Comparison of ENCODE assay signal across 12 cellular contexts in the genomic region with DNA sequence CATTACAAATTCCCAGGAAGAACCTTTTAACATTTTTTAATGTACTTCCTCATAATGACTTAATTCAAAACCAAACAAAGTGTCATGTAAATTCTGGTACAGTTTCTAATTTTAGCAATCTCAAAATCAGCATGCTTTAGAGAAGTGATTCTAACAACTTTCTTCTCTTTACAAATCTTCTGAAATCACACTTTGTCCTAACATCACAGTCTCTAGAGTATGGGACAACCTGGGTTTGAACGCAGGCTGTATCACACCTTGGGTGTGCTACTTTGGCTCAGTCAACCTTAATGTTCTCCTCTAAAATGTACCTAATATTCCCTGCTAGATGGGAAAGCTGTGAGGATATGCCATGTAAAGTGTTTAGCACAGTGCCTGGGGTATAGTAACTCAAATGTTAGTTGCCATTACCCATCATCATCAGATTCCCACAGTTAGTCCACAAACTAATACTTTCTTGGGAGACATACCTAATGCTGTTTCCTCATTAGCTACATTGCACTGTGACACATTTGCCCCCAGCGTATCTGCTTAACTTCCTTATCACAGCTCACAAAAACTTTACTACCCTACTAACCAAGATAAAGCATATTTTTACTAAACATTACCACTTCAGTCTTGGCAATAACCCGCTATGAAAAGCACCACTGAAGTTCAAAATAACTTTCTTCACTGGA. TPM values are rescaled to one million over a fixed set of nuclear protein-coding genes. Genes with fewer than 3 reads are reported as not detected.
DNase-seq lines count a peak whose midpoint lies in the region; ATAC-seq, FAIRE-seq and TF ChIP-seq lines count a peak whose summit lies in the region.
"Had no signal": no experiment of that assay in that cellular context is flagged by ENCODE, and none has a peak within 500 bp of the region (broad histone marks: within the 10 kb centered on the region; RNA-seq: fewer than 3 reads in every experiment).

No MANE protein-coding gene starts in this region.

- peak; percentile 15 for FAIRE-seq in K562 (lab: Jason Lieb, UNC)

- H3K4me3 ChIP-seq in BLaER1 (no peak overlapping the region), Karpas-422 (ENCODE audit: low read length) (peak overlapping the region; percentile 40), K562 (no peak overlapping the region)

- H3K9me1 ChIP-seq in K562 (ENCODE audit: control insufficient read depth, insufficient read depth, low read length), result peaks cover 5% of the 10 kb centered on the region

- intact Hi-C loops in K562 (cut with micrococcal nuclease), result no loop called here

- POLR2A ChIA-PET in K562 (lab: Yijun Ruan, JAX), result interaction anchor here (0.6 to 2.2 kb wide), 4 partner anchors 9 to 22 kb away, joined by 3 to 8 read pairs (median 3); no protein-coding TSS in a partner anchor

- no peaks in the 10 kb centered on the region for H3K36me3 Mint-ChIP-seq in natural killer cell treated with Interleukin-12 subunit alpha and Interleukin-12 subunit beta and Interleukin-15 and Interleukin-18, amount 100 ng/mL, for 72 hours
- H3K36me3 Mint-ChIP-seq: naive thymus-derived CD8-positive, alpha-beta T cell had no signal

- no peak overlapping the region for H3K27ac ChIP-seq in BLaER1
- H3K27ac ChIP-seq in Karpas-422 (ENCODE audit: low read length), result peak overlapping the region; percentile 75
- no peak overlapping the region for H3K27ac ChIP-seq in K562 (ENCODE audit: extremely low read depth, low read depth, low read length)

- no peaks in the 10 kb centered on the region for H3K27me3 Mint-ChIP-seq in natural killer cell treated with Interleukin-12 subunit alpha and Interleukin-12 subunit beta and Interleukin-15 and Interleukin-18, amount 100 ng/mL, for 72 hours
- H3K27me3 Mint-ChIP-seq: activated CD8-positive, alpha-beta T cell treated with anti-CD3 and anti-CD28 coated beads for 36 hours; activated naive CD8-positive, alpha-beta T cell; naive thymus-derived CD8-positive, alpha-beta T cell had no signal

- no peak for TF ChIP-seq RAD21 in K562 (CRISPR knock-in tag; conservative IDR thresholded peaks at IDR 0.05 in 1 of 2, IDR thresholded peaks at IDR 0.05 in 1 of 2)

- no peak overlapping the region for H3K9ac ChIP-seq in BLaER1
- H3K9ac ChIP-seq in Karpas-422 (ENCODE audit: low read length), result peak overlapping the region; percentile 39; the same call in 1 of the 2 replicates
- no peak overlapping the region for H3K9ac ChIP-seq in K562 (ENCODE audit: insufficient read depth in 1 of 2, low read depth in 2 of 2, low read length in 2 of 2)

- H3K4me3 Mint-ChIP-seq in natural killer cell treated with Interleukin-12 subunit alpha and Interleukin-12 subunit beta and Interleukin-15 and Interleukin-18, amount 100 ng/mL, for 72 hours, result peak overlapping the region; percentile 9
- H3K4me3 Mint-ChIP-seq: activated CD8-positive, alpha-beta T cell treated with anti-CD3 and anti-CD28 coated beads for 36 hours had no signal

- no TSS peak for BruUV-seq in K562 (replicated peaks; lab: Mats Ljungman, UMichigan)

- WGBS in K562 (ENCODE audit: insufficient coverage, low coverage, missing lambda C conversion rate), result 19% methylated on average over 3 of the region's 3 CpGs

- no peak overlapping the region for H2AFZ ChIP-seq in Karpas-422 (ENCODE audit: low read length)
- no peak overlapping the region for H2AFZ ChIP-seq in K562 (ENCODE audit: low read depth, low read length)

- H3K79me2 ChIP-seq in Karpas-422 (ENCODE audit: low read length) (peaks cover 77% of the 10 kb centered on the region), K562 (ENCODE audit: control insufficient read depth, insufficient read depth, low read length) (peaks cover 56% of the 10 kb centered on the region)

- in situ Hi-C loops in K562 (cut with MboI), result no loop called here

- CTCF ChIA-PET in K562 (lab: Yijun Ruan, JAX; ENCODE audit: low intra/inter-chr PET ratio), result no interaction called here

- no peaks in the 10 kb centered on the region for H3K9me3 ChIP-seq in BLaER1
- no peaks in the 10 kb centered on the region for H3K9me3 ChIP-seq in Karpas-422 (ENCODE audit: low read length)
- H3K9me3 ChIP-seq in K562 (replicated peaks; ENCODE audit: control insufficient read depth, insufficient read depth, low read depth, low read length), result no peaks in the 10 kb centered on the region
- H3K9me3 ChIP-seq: BE2C had no signal

- peaks cover 77% of the 10 kb centered on the region for H4K20me1 ChIP-seq in BLaER1
- H4K20me1 ChIP-seq in Karpas-422 (ENCODE audit: insufficient read depth, low read depth, low read length), result peaks cover 7% of the 10 kb centered on the region; the same call in 1 of the 2 replicates
- H4K20me1 ChIP-seq in K562 (replicated peaks; ENCODE audit: control insufficient read depth, insufficient read depth, low read length), result 0 out of 2 replicates have a peak, but pooled peaks cover 9% of the 10 kb centered on the region

- DNase-seq in Karpas-422 (peak; percentile 78), K562 (ENCODE audit: extremely low read depth in 1 of 4, low spot score in 3 of 4) (no peak), NCI-H187 (lab: John Stamatoyannopoulos, UW) (no peak), SIG-M5 (lab: John Stamatoyannopoulos, UW) (no peak)
- DNase-seq in natural killer cell treated with Interleukin-12 subunit alpha and Interleukin-12 subunit beta and Interleukin-15 and Interleukin-18, amount 100 ng/mL, for 72 hours (ENCODE audit: low spot score), result no peak
- DNase-seq in stimulated activated naive CD4-positive, alpha-beta T cell treated with Interleukin-2 at 50 U/mL for 16 hours (lab: John Stamatoyannopoulos, UW), result no peak
- DNase-seq: activated CD8-positive, alpha-beta T cell treated with anti-CD3 and anti-CD28 coated beads for 36 hours; BE2C; naive thymus-derived CD8-positive, alpha-beta T cell had no signal

- H3K4me1 ChIP-seq in BLaER1 (peaks cover 54% of the 10 kb centered on the region), Karpas-422 (ENCODE audit: low read length) (peaks cover 49% of the 10 kb centered on the region), K562 (replicated peaks in 1 of 2; ENCODE audit: control insufficient read depth in 2 of 2, insufficient read depth in 2 of 2, low read length in 2 of 2) (peaks cover 16 to 47% of the 10 kb centered on the region in 2 experiments)

- no peak for TF ChIP-seq EP300 in K562 (IDR thresholded peaks at IDR 0.05; ENCODE audit: low read length)

- TF ChIP-seq POLR2A in K562 (conservative IDR thresholded peaks at IDR 0.05), result no peak

- H3K9me2 ChIP-seq in Karpas-422 (replicated peaks; ENCODE audit: insufficient read depth, low read length), result no peaks in the 10 kb centered on the region

- H3K4me1 Mint-ChIP-seq in natural killer cell treated with Interleukin-12 subunit alpha and Interleukin-12 subunit beta and Interleukin-15 and Interleukin-18, amount 100 ng/mL, for 72 hours (ENCODE audit: low read depth in 2 of 2), result peaks cover 45 to 60% of the 10 kb centered on the region in 2 donors

- ATAC-seq in K562 (no peak), HG03565 (IDR thresholded peaks at IDR 0.05; ENCODE audit: unreplicated experiment) (no peak)
- ATAC-seq in natural killer cell treated with Interleukin-12 subunit alpha and Interleukin-12 subunit beta and Interleukin-15 and Interleukin-18, amount 100 ng/mL, for 72 hours, result no peak
- ATAC-seq: activated CD8-positive, alpha-beta T cell treated with anti-CD3 and anti-CD28 coated beads for 36 hours; naive thymus-derived CD8-positive, alpha-beta T cell had no signal

- TF ChIP-seq CTCF in K562 (IDR thresholded peaks at IDR 0.05 in 2 of 3, conservative IDR thresholded peaks at IDR 0.05 in 1 of 3; ENCODE audit: insufficient read depth in 2 of 3, low read depth in 1 of 3, low read length in 3 of 3), result no peak

- H3K4me2 ChIP-seq in BLaER1 (peak overlapping the region; percentile 41), Karpas-422 (ENCODE audit: low read depth, low read length, poor library complexity, severe bottlenecking) (peak overlapping the region; percentile 89), K562 (ENCODE audit: insufficient read depth, low read length) (peak overlapping the region; percentile 8; the same call in 1 of the 2 replicates)

- H3K27ac Mint-ChIP-seq in natural killer cell treated with Interleukin-12 subunit alpha and Interleukin-12 subunit beta and Interleukin-15 and Interleukin-18, amount 100 ng/mL, for 72 hours, result peak overlapping the region in 1 of 2 donors; percentile 60
- H3K27ac Mint-ChIP-seq: activated CD8-positive, alpha-beta T cell treated with anti-CD3 and anti-CD28 coated beads for 36 hours; activated naive CD8-positive, alpha-beta T cell had no signal

- H3K9me3 Mint-ChIP-seq in natural killer cell treated with Interleukin-12 subunit alpha and Interleukin-12 subunit beta and Interleukin-15 and Interleukin-18, amount 100 ng/mL, for 72 hours, result no peaks in the 10 kb centered on the region
- H3K9me3 Mint-ChIP-seq: activated CD8-positive, alpha-beta T cell treated with anti-CD3 and anti-CD28 coated beads for 36 hours; naive thymus-derived CD8-positive, alpha-beta T cell had no signal

- H3K27me3 ChIP-seq in BLaER1, result no peaks in the 10 kb centered on the region
- H3K27me3 ChIP-seq in Karpas-422 (ENCODE audit: low read length), result no peaks in the 10 kb centered on the region
- H3K27me3 ChIP-seq in K562 (ENCODE audit: control insufficient read depth in 2 of 2, insufficient read depth in 2 of 2, low read length in 2 of 2), result no peaks in the 10 kb centered on the region
- H3K27me3 ChIP-seq: BE2C had no signal

- H3K36me3 ChIP-seq in BLaER1 (peaks cover 21% of the 10 kb centered on the region; the same call in 1 of the 2 replicates), Karpas-422 (ENCODE audit: insufficient read depth, low read length) (0 out of 2 replicates have a peak, but pooled peaks cover 8% of the 10 kb centered on the region), K562 (ENCODE audit: control insufficient read depth, insufficient read depth, low read length) (peaks cover 10% of the 10 kb centered on the region; the same call in 1 of the 3 replicates)

RNA-seq across cellular contexts. Expression of a gene that starts 3.1 kb away (rescaled TPM):
- total RNA-seq in Karpas-422 (2014; rRNA removed; shearing (Covaris generic); ENCODE audit: low replicate concordance), result 163 and 205 TPM in 2 replicates
- 90.2 and 103 TPM in 2 replicates for total RNA-seq in K562 (2011; cell fraction: chromatin; rRNA removed; ENCODE audit: low replicate concordance)
- 110 and 114 TPM in 2 replicates for total RNA-seq in K562 (2011; cell fraction: nucleolus; rRNA removed)
- total RNA-seq in K562 (2011; cell fraction: nucleoplasm; rRNA removed), result 163 and 180 TPM in 2 replicates
- 48.5 and 51.8 TPM in 2 replicates for total RNA-seq in K562 (2014; rRNA removed)
- total RNA-seq in K562 (2014; rRNA removed; fragmentation: Illumina TruSeq; extraction: Trizol), result 71.1 and 79.7 TPM in 2 replicates
- total RNA-seq in K562 (2015; rRNA removed; fragmentation: Illumina TruSeq; extraction: Trizol), result 69.0 and 71.4 TPM in 2 replicates
- total RNA-seq in K562 (2021), result 57.8 and 67.0 TPM in 2 replicates
- 116 and 144 TPM in 2 replicates for polyA plus RNA-seq in K562 (2011; rRNA removed)
- polyA plus RNA-seq in K562 (2011; cell fraction: cytosol; rRNA removed), result 118 and 156 TPM in 2 replicates
- 51.9 and 77.1 TPM in 2 replicates for polyA plus RNA-seq in K562 (2011; cell fraction: nucleus; rRNA removed)
- polyA plus RNA-seq in K562 (2012), result 61.0 and 74.1 TPM in 2 replicates
- 60.7 and 72.8 TPM in 2 replicates for polyA plus RNA-seq in K562 (2014; fragmentation: Illumina TruSeq; extraction: Trizol)
- 10 to 100 TPM; 14.3 to 21.2 TPM for polyA plus RNA-seq in K562 (2014; fragmentation: Nextera tagmentation; extraction: Ambion mirVana)
- polyA plus RNA-seq in K562 (2014; rRNA removed), result 66.8 and 82.4 TPM in 2 replicates
- polyA minus RNA-seq in K562 (2011; rRNA and poly(A)+ RNA removed), result 132 and 154 TPM in 2 replicates
- 51.4 and 59.6 TPM in 2 replicates for polyA minus RNA-seq in K562 (2011; cell fraction: cytosol; rRNA and poly(A)+ RNA removed)
- polyA minus RNA-seq in K562 (2011; cell fraction: nucleus; rRNA and poly(A)+ RNA removed), result 12.3 and 25.8 TPM in 2 replicates
- total RNA-seq in natural killer cell treated with Interleukin-12 subunit alpha and Interleukin-12 subunit beta and Interleukin-15 and Interleukin-18, amount 100 ng/mL, for 72 hours, result 10 to 100 TPM; 49.3 to 54.9 TPM

Comparison
In these comparisons a context has a peak if more than half of its experiments do, and no peak if none do; other contexts are left out.
1. H3K4me2 ChIP-seq: peak in every context shown above with its lines; median percentile 89 in Karpas-422; 41 in BLaER1; 8 in K562.